8 cellular contexts compared by ENCODE assay signal in genomic region chr7:19117870-19118608, GRCh38. TPM values are rescaled to one million over a fixed set of nuclear protein-coding genes. Genes with fewer than 3 reads are reported as not detected.
A peak's percentile ranks its signal among the peaks of the same experiment; 100 is the strongest.
DNase-seq lines count a peak whose midpoint lies in the region; ATAC-seq, FAIRE-seq and TF ChIP-seq lines count a peak whose summit lies in the region.

No MANE protein-coding gene starts in this region.

- no peak for FAIRE-seq in pancreas (lab: Jason Lieb, UNC)

- intact Hi-C loops in pancreas (cut with DNase I) = no loop called here

- TF ChIP-seq POLR2A in NB4 (IDR thresholded peaks at IDR 0.05; ENCODE audit: extremely low read depth, insufficient read length) = no peak

- H3K27ac ChIP-seq in pancreas = no peak overlapping the region

- ATAC-seq in pancreas = peak in 3 of 4 donors; percentile 30 to 40 (median 31)

- H3K4me3 ChIP-seq in NB4 (ENCODE audit: low read depth, low read length) = peak overlapping the region; percentile 7
- peak overlapping the region; percentile 96 for H3K4me3 ChIP-seq in fibroblast of pulmonary artery (replicated peaks; ENCODE audit: low read depth, low read length)
- H3K4me3 ChIP-seq in pancreas = peak overlapping the region in 2 of 4 donors; percentile 30 to 49

- peaks cover 7 to 70% (median 12%) of the 10 kb centered on the region in 4 donors for H3K27me3 ChIP-seq in pancreas

- DNase-seq in COR-L47 (lab: John Stamatoyannopoulos, UW) = peak; percentile 3
- DNase-seq in NB4 (ENCODE audit: low read depth) = peak; percentile 32
- peak; percentile 28 for DNase-seq in fibroblast of pulmonary artery (ENCODE audit: low read depth)
- DNase-seq in pancreas = peak in 3 of 6 donors; percentile 14 to 71 (median 56)
- DNase-seq in NCI-H774 (lab: John Stamatoyannopoulos, UW) = no peak
- DNase-seq in NCI-H526 (lab: John Stamatoyannopoulos, UW) = no peak
- DNase-seq in activated CD4-positive, alpha-beta T cell treated with anti-CD3 and anti-CD28 coated beads for 1 hour = no peak
- DNase-seq in NCI-H226 = no peak

- TF ChIP-seq CTCF in NB4 (IDR thresholded peaks at IDR 0.05; ENCODE audit: low read depth, low read length) (no peak), fibroblast of pulmonary artery (IDR thresholded peaks at IDR 0.05; ENCODE audit: low read length, missing control alignments) (peak; percentile 27), pancreas (IDR thresholded peaks at IDR 0.05) (no peak)

- 3 to 4% methylated on average over 47 to 51 of the region's 51 CpGs for WGBS in pancreas, 2 donors

- no peaks in the 10 kb centered on the region for H3K9me3 ChIP-seq in pancreas

- no peaks in the 10 kb centered on the region for H3K36me3 ChIP-seq in pancreas

- peaks cover 0 to 5% (median 0%) of the 10 kb centered on the region in 3 donors for H3K4me1 ChIP-seq in pancreas

RNA-seq across cellular contexts. Expression of gene TWIST1, which starts 0.6 kb away (rescaled TPM):
- 1 to 10 TPM in 1 of 6 donors, under 1 TPM in 3, not detected in 2; 0.09 to 2.2 (median 0.48) TPM for total RNA-seq in pancreas
- under 1 TPM; 0.47 to 0.76 TPM for polyA plus RNA-seq in pancreas

RNA-seq across cellular contexts. Expression of gene FERD3L, which starts 27.2 kb away (rescaled TPM):
- not detected for total RNA-seq in pancreas
- not detected for polyA plus RNA-seq in pancreas

Comparison
In these comparisons a context has a peak if more than half of its experiments do, and no peak if none do; other contexts are left out.
1. DNase-seq: peak in COR-L47 (single experiment), NB4 (single experiment) and fibroblast of pulmonary artery (single experiment); none in NCI-H774 (single experiment), NCI-H526 (0 of 2), activated CD4-positive, alpha-beta T cell treated with anti-CD3 and anti-CD28 coated beads for 1 hour (single experiment) and NCI-H226 (single experiment).